Comparison of ENCODE assay signal across 20 cellular contexts in the genomic region with DNA sequence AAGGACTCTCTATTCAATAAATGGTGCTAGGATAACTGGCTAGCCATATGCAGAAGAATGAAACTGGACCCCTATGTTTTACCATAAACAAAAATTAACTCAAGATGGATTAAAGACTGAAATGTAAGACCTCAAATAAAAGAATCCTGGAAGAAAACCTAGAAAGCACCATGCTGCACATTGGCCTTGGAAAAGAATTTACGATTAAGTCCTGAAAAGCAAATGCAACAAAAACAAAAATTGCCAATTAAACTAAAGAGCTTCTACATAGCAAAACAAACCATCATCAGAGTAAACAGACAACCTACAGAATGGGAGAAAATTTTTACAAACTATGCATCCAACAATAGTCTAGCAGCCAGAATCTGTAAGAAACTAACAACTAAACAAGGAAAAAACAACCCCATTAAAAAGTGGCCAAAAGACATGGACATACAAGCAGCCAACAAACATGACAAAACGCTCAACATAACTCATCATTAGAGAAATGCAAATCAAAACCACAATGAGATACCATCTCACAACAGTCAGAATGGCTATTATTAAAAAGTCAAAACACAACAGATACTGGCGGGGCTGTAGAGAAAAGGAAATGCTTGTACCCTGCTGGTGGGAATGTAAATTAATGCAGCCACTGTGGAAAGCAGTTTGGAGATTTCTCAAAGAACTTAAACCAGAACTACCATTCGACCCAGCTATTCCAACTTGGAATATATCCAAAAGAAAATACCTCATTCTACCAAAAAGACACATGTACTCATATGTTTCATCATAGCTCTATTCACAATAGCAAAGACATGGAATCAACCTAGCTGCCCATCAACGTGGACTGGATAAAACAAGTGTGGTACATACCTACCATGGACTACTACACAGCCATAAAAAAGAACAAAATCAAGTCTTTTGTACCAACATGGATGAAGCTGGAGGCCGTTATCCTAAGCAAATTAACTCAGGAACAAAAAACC. TPM values are rescaled to one million over a fixed set of nuclear protein-coding genes. Genes with fewer than 3 reads are reported as not detected.
DNase-seq lines count a peak whose midpoint lies in the region; ATAC-seq and TF ChIP-seq lines count a peak whose summit lies in the region.
"Had no signal": no experiment of that assay in that cellular context is flagged by ENCODE, and none has a peak within 500 bp of the region (broad histone marks: within the 10 kb centered on the region; RNA-seq: fewer than 3 reads in every experiment).

No MANE protein-coding gene starts in this region.

- no peak overlapping the region for H3K4me2 ChIP-seq in GM23338

- H3F3A ChIP-seq in GM23338 (replicated peaks; ENCODE audit: low read depth): no peaks in the 10 kb centered on the region

- H3K36me3 ChIP-seq in GM23338 (ENCODE audit: insufficient read depth) (no peaks in the 10 kb centered on the region), SJSA1 (peaks cover 58% of the 10 kb centered on the region), thyroid gland (no peaks in the 10 kb centered on the region), lower lobe of right lung (peaks cover 20% of the 10 kb centered on the region)

- H3K27me3 ChIP-seq in GM23338 (ENCODE audit: insufficient read depth) (no peaks in the 10 kb centered on the region), SJSA1 (replicated peaks) (no peaks in the 10 kb centered on the region), thyroid gland (no peaks in the 10 kb centered on the region), lower lobe of right lung (ENCODE audit: low read depth) (no peaks in the 10 kb centered on the region)
- H3K27me3 ChIP-seq: upper lobe of left lung had no signal

- no peak overlapping the region for H3K4me3 Mint-ChIP-seq in GM23338
- H3K4me3 Mint-ChIP-seq in activated T-helper 2 cell treated with anti-CD3 and anti-CD28 coated beads, Interferon-gamma antibody, Interleukin-2, Interleukin-4, amounts not matched to agents 10 μg/mL and 5 μg/mL and 100 μg/mL, durations not matched to agents 14 hours and 24 hours and 36 hours (ENCODE audit: low read depth): no peak overlapping the region
- H3K4me3 Mint-ChIP-seq: natural killer cell had no signal

- ATAC-seq in GM23338: no peak
- ATAC-seq in lower lobe of right lung: no peak
- ATAC-seq: activated naive CD4-positive, alpha-beta T cell treated with anti-CD3 and anti-CD28 coated beads, Interleukin-2, amount 50 U/mL, for 72 hours; left ventricle myocardium superior; natural killer cell; Panc1 had no signal

- H3K4me1 ChIP-seq in GM23338 (ENCODE audit: insufficient read depth) (no peaks in the 10 kb centered on the region), SJSA1 (replicated peaks) (peaks cover 26% of the 10 kb centered on the region), thyroid gland (peaks cover 0 to 7% of the 10 kb centered on the region in 2 donors), lower lobe of right lung (no peaks in the 10 kb centered on the region)
- H3K4me1 ChIP-seq: upper lobe of left lung had no signal

- no peak overlapping the region for H2AFZ ChIP-seq in GM23338

- H3K27ac ChIP-seq in GM23338 (ENCODE audit: low read depth) (no peak overlapping the region), SJSA1 (peak overlapping the region; percentile 2; the same call in 1 of the 2 replicates), thyroid gland (no peak overlapping the region), lower lobe of right lung (no peak overlapping the region)
- H3K27ac ChIP-seq: epithelial cell of prostate, upper lobe of left lung had no signal

- H3K4me3 ChIP-seq in GM12875 (ENCODE audit: low read depth, low read length) (no peak overlapping the region), GM23338 (no peak overlapping the region), SJSA1 (no peak overlapping the region), thyroid gland (replicated peaks in 1 of 3) (no peak overlapping the region), lower lobe of right lung (no peak overlapping the region)
- H3K4me3 ChIP-seq: upper lobe of left lung had no signal

- no peaks in the 10 kb centered on the region for H3K9me2 ChIP-seq in GM23338 (ENCODE audit: insufficient read depth)

- 91% methylated on average over 6 of the region's 6 CpGs for WGBS in thyroid gland, 2 donors

- no peak for DNase-seq in GM23338 (ENCODE audit: low spot score)
- peak in 1 of 2 experiments; percentile 54 for DNase-seq in SJSA1 (ENCODE audit: low read depth in 1 of 2, low spot score in 2 of 2)
- peak; percentile 58 for DNase-seq in iris pigment epithelial cell (ENCODE audit: low read depth)
- DNase-seq in thyroid gland: no peak
- DNase-seq in lower lobe of right lung: no peak
- no peak for DNase-seq in activated T-helper 2 cell treated with anti-CD3 and anti-CD28 coated beads, Interferon-gamma antibody, Interleukin-2, Interleukin-4, amounts not matched to agents 10 μg/mL and 5 μg/mL and 100 μg/mL, durations not matched to agents 14 hours and 24 hours and 36 hours (ENCODE audit: low spot score)
- DNase-seq in activated CD4-positive, alpha-beta T cell treated with anti-CD3 and anti-CD28 coated beads for 4 hours: no peak
- DNase-seq: activated CD4-positive, CD25-positive, alpha-beta regulatory T cell; central memory CD4-positive, alpha-beta T cell; left ventricle myocardium superior; natural killer cell; NCI-H1092 treated with DMSO at 0.1 percent for 48 hours; NCI-H446; retina; stimulated activated CD4-positive, alpha-beta T cell treated with anti-CD3 and anti-CD28 coated beads, Interleukin-4, amount 100 ng/mL, for 1 hour; upper lobe of left lung had no signal

- peak; percentile 11; the same call in 1 of the 2 replicates for TF ChIP-seq CTCF in GM12875 (IDR thresholded peaks at IDR 0.05; ENCODE audit: borderline replicate concordance, insufficient read depth, low read depth, low read length)
- TF ChIP-seq CTCF in GM23338 (conservative IDR thresholded peaks at IDR 0.05; ENCODE audit: low read depth in 2 of 2): 0 out of 4 replicates have a peak, but pooled peaks of 1 of the 2 experiments have one; percentile 21
- TF ChIP-seq CTCF in thyroid gland (IDR thresholded peaks at IDR 0.05): no peak
- TF ChIP-seq CTCF in lower lobe of right lung (IDR thresholded peaks at IDR 0.05): no peak

- intact Hi-C loops in thyroid gland (cut with DNase I) (no loop called here), lower lobe of right lung (cut with DNase I) (no loop called here)
- intact Hi-C loops in activated T-helper 2 cell treated with anti-CD3 and anti-CD28 coated beads, Interferon-gamma antibody, Interleukin-2, Interleukin-4, amounts not matched to agents 10 μg/mL and 5 μg/mL and 100 μg/mL, durations not matched to agents 14 hours and 24 hours and 36 hours (cut with micrococcal nuclease): no loop called here

- peaks cover 46% of the 10 kb centered on the region for H3K79me2 ChIP-seq in GM23338 (replicated peaks; ENCODE audit: insufficient read depth)

- no peaks in the 10 kb centered on the region for H4K20me1 ChIP-seq in GM23338 (replicated peaks; ENCODE audit: insufficient read depth)

- H3K9me3 ChIP-seq in SJSA1 (replicated peaks) (no peaks in the 10 kb centered on the region), thyroid gland (no peaks in the 10 kb centered on the region), lower lobe of right lung (no peaks in the 10 kb centered on the region)
- H3K9me3 ChIP-seq: upper lobe of left lung had no signal

- H3K9me3 Mint-ChIP-seq in GM23338: no peaks in the 10 kb centered on the region
- H3K9me3 Mint-ChIP-seq in activated T-helper 2 cell treated with anti-CD3 and anti-CD28 coated beads, Interferon-gamma antibody, Interleukin-2, Interleukin-4, amounts not matched to agents 10 μg/mL and 5 μg/mL and 100 μg/mL, durations not matched to agents 14 hours and 24 hours and 36 hours: no peaks in the 10 kb centered on the region
- H3K9me3 Mint-ChIP-seq: activated naive CD4-positive, alpha-beta T cell treated with anti-CD3 and anti-CD28 coated beads, Interleukin-2, amount 50 U/mL, for 72 hours; natural killer cell had no signal

- no peaks in the 10 kb centered on the region for H3K27me3 Mint-ChIP-seq in GM23338 (ENCODE audit: insufficient read depth, low read depth, poor library complexity)
- peaks cover 13% of the 10 kb centered on the region for H3K27me3 Mint-ChIP-seq in activated T-helper 2 cell treated with anti-CD3 and anti-CD28 coated beads, Interferon-gamma antibody, Interleukin-2, Interleukin-4, amounts not matched to agents 10 μg/mL and 5 μg/mL and 100 μg/mL, durations not matched to agents 14 hours and 24 hours and 36 hours (ENCODE audit: low read depth)

- H3K4me1 Mint-ChIP-seq in GM23338: peaks cover 11% of the 10 kb centered on the region
- no peaks in the 10 kb centered on the region for H3K4me1 Mint-ChIP-seq in activated T-helper 2 cell treated with anti-CD3 and anti-CD28 coated beads, Interferon-gamma antibody, Interleukin-2, Interleukin-4, amounts not matched to agents 10 μg/mL and 5 μg/mL and 100 μg/mL, durations not matched to agents 14 hours and 24 hours and 36 hours (ENCODE audit: low read depth)
- H3K4me1 Mint-ChIP-seq: natural killer cell had no signal

- peak overlapping the region; percentile 34; the same call in 1 of the 2 replicates for H3K27ac Mint-ChIP-seq in GM23338
- H3K27ac Mint-ChIP-seq in activated T-helper 2 cell treated with anti-CD3 and anti-CD28 coated beads, Interferon-gamma antibody, Interleukin-2, Interleukin-4, amounts not matched to agents 10 μg/mL and 5 μg/mL and 100 μg/mL, durations not matched to agents 14 hours and 24 hours and 36 hours: no peak overlapping the region
- H3K27ac Mint-ChIP-seq: activated naive CD4-positive, alpha-beta T cell treated with anti-CD3 and anti-CD28 coated beads, Interleukin-2, amount 50 U/mL, for 72 hours; natural killer cell had no signal

- peaks cover 23% of the 10 kb centered on the region; the same call in 2 of the 3 replicates for H3K36me3 Mint-ChIP-seq in GM23338 (ENCODE audit: low read depth)
- H3K36me3 Mint-ChIP-seq in activated T-helper 2 cell treated with anti-CD3 and anti-CD28 coated beads, Interferon-gamma antibody, Interleukin-2, Interleukin-4, amounts not matched to agents 10 μg/mL and 5 μg/mL and 100 μg/mL, durations not matched to agents 14 hours and 24 hours and 36 hours (ENCODE audit: low read depth): no peaks in the 10 kb centered on the region
- H3K36me3 Mint-ChIP-seq: activated naive CD4-positive, alpha-beta T cell treated with anti-CD3 and anti-CD28 coated beads, Interleukin-2, amount 50 U/mL, for 72 hours; natural killer cell had no signal

- no peak for TF ChIP-seq POLR2A in thyroid gland (IDR thresholded peaks at IDR 0.05)

RNA-seq across cellular contexts. Expression of gene SEPTIN10, which starts 30.6 kb away (rescaled TPM):
- 84.5 and 85.1 TPM in 2 replicates for total RNA-seq in GM23338 (2014; rRNA removed; shearing (Covaris generic))
- polyA plus RNA-seq in GM23338 (2016; fragmentation: Nextera tagmentation; extraction: Ambion mirVana): 47.7 and 52.3 TPM in 2 replicates
- total RNA-seq in SJSA1 (2014; rRNA removed; shearing (Covaris generic)): 99.8 and 103 TPM in 2 replicates
- total RNA-seq in thyroid gland: 10 to 100 TPM; 61.7 to 99.3 (median 70.4) TPM
- 86.9 TPM for total RNA-seq in lower lobe of right lung
- 1.4 and 2.9 TPM in 2 replicates for total RNA-seq in activated T-helper 2 cell treated with anti-CD3 and anti-CD28 coated beads, Interferon-gamma antibody, Interleukin-2, Interleukin-4, amounts not matched to agents 10 μg/mL and 5 μg/mL and 100 μg/mL, durations not matched to agents 14 hours and 24 hours and 36 hours

RNA-seq across cellular contexts. Expression of gene SOWAHC, which starts 31.0 kb away (rescaled TPM):
- 26.3 and 27.5 TPM in 2 replicates for total RNA-seq in GM23338 (2014; rRNA removed; shearing (Covaris generic))
- polyA plus RNA-seq in GM23338 (2016; fragmentation: Nextera tagmentation; extraction: Ambion mirVana): 7.0 and 7.4 TPM in 2 replicates
- total RNA-seq in SJSA1 (2014; rRNA removed; shearing (Covaris generic)): 11.7 and 18.5 TPM in 2 replicates
- 10 to 100 TPM; 13.4 to 18.7 (median 17.0) TPM for total RNA-seq in thyroid gland
- total RNA-seq in lower lobe of right lung: 20.8 TPM
- 1.7 and 1.9 TPM in 2 replicates for total RNA-seq in activated T-helper 2 cell treated with anti-CD3 and anti-CD28 coated beads, Interferon-gamma antibody, Interleukin-2, Interleukin-4, amounts not matched to agents 10 μg/mL and 5 μg/mL and 100 μg/mL, durations not matched to agents 14 hours and 24 hours and 36 hours

Comparison
In these comparisons a context has a peak if more than half of its experiments do, and no peak if none do; other contexts are left out.
1. RNA of gene SEPTIN10, which starts 30.6 kb away (total RNA-seq): 99.8 to 103 TPM in SJSA1, 86.9 TPM in lower lobe of right lung (single experiment), 84.5 to 85.1 TPM in GM23338 and 61.7 to 99.3 TPM in thyroid gland; 1.4 to 2.9 TPM in activated T-helper 2 cell treated with anti-CD3 and anti-CD28 coated beads, Interferon-gamma antibody, Interleukin-2, Interleukin-4, amounts not matched to agents 10 μg/mL and 5 μg/mL and 100 μg/mL, durations not matched to agents 14 hours and 24 hours and 36 hours; every median in the first group is over 10 times any median in the second.